In genomic region chr6:35148167-35148741, GRCh38 we compare ENCODE assay signal across 10 cellular contexts. TPM values are rescaled to one million over a fixed set of nuclear protein-coding genes. Genes with fewer than 3 reads are reported as not detected.
A peak's percentile ranks its signal among the peaks of the same experiment; 100 is the strongest.
DNase-seq lines count a peak whose midpoint lies in the region; ATAC-seq and TF ChIP-seq lines count a peak whose summit lies in the region.
"Had no signal": no experiment of that assay in that cellular context is flagged by ENCODE, and none has a peak within 500 bp of the region (broad histone marks: within the 10 kb centered on the region; RNA-seq: fewer than 3 reads in every experiment).

No MANE protein-coding gene starts in this region.

- no peaks in the 10 kb centered on the region for H3K36me3 Mint-ChIP-seq in activated CD4-positive, alpha-beta T cell treated with anti-CD3 and anti-CD28 coated beads, Interleukin-2, amount 10 ng/mL, durations not matched to agents 24 days and 14 days (ENCODE audit: low read depth)
- no peaks in the 10 kb centered on the region for H3K36me3 Mint-ChIP-seq in activated CD8-positive, alpha-beta T cell treated with anti-CD3 and anti-CD28 coated beads for 36 hours (ENCODE audit: low read depth)

- CTCF ChIA-PET in activated CD8-positive, alpha-beta T cell treated with anti-CD3 and anti-CD28 coated beads for 36 hours (lab: Charles Lee): interaction anchor here (1.1 to 7.5 kb wide), 11 partner anchors 8 to 161 kb away, joined by 3 to 104 read pairs (median 6); no protein-coding TSS in a partner anchor
- CTCF ChIA-PET in PC-9 (lab: Charles Lee): interaction anchor here (0.5 kb wide), 1 partner anchor 8 kb away, joined by 3 read pairs; no protein-coding TSS in a partner anchor

- H3K4me1 Mint-ChIP-seq in activated CD4-positive, alpha-beta T cell treated with anti-CD3 and anti-CD28 coated beads, Interleukin-2, amount 10 ng/mL, durations not matched to agents 24 days and 14 days: peaks cover 27% of the 10 kb centered on the region
- H3K4me1 Mint-ChIP-seq in activated CD8-positive, alpha-beta T cell treated with anti-CD3 and anti-CD28 coated beads for 36 hours (ENCODE audit: low read depth): peaks cover 19% of the 10 kb centered on the region
- H3K4me1 Mint-ChIP-seq: B cell had no signal

- no peaks in the 10 kb centered on the region for H3K79me2 ChIP-seq in PC-9 (ENCODE audit: low read depth)

- peak overlapping the region; percentile 20 for H3K4me3 Mint-ChIP-seq in activated CD4-positive, alpha-beta T cell treated with anti-CD3 and anti-CD28 coated beads, Interleukin-2, amount 10 ng/mL, durations not matched to agents 24 days and 14 days
- no peak overlapping the region for H3K4me3 Mint-ChIP-seq in activated CD8-positive, alpha-beta T cell treated with anti-CD3 and anti-CD28 coated beads for 36 hours
- H3K4me3 Mint-ChIP-seq: B cell had no signal

- peak; percentile 97 for ATAC-seq in activated CD8-positive, alpha-beta T cell treated with anti-CD3 and anti-CD28 coated beads for 36 hours
- peak; percentile 94 for ATAC-seq in stimulated activated naive CD8-positive, alpha-beta T cell treated with anti-CD3 and anti-CD28 coated beads, Interleukin-15, Interleukin-2, amounts not matched to agents 100 U/mL and 50 U/mL, for 24 hours
- ATAC-seq in HG03432 (IDR thresholded peaks at IDR 0.05; ENCODE audit: unreplicated experiment): no peak

- no peak overlapping the region for H3K4me2 ChIP-seq in PC-9

- no peak overlapping the region for H3K4me3 ChIP-seq in PC-9
- H3K4me3 ChIP-seq: lower lobe of right lung had no signal

- H3K4me1 ChIP-seq in PC-9 (replicated peaks; ENCODE audit: insufficient read depth): peaks cover 3% of the 10 kb centered on the region; the same call in 1 of the 2 replicates

- no peaks in the 10 kb centered on the region for H3K9me3 ChIP-seq in PC-9 (ENCODE audit: insufficient read depth, low read depth)
- H3K9me3 ChIP-seq: lower lobe of right lung had no signal

- H3K9me3 Mint-ChIP-seq in activated CD4-positive, alpha-beta T cell treated with anti-CD3 and anti-CD28 coated beads, Interleukin-2, amount 10 ng/mL, durations not matched to agents 24 days and 14 days: no peaks in the 10 kb centered on the region
- H3K9me3 Mint-ChIP-seq in activated CD8-positive, alpha-beta T cell treated with anti-CD3 and anti-CD28 coated beads for 36 hours: no peaks in the 10 kb centered on the region

- no peaks in the 10 kb centered on the region for H3K9me2 ChIP-seq in PC-9 (ENCODE audit: insufficient read depth)

- H3F3A ChIP-seq in PC-9 (ENCODE audit: insufficient read depth, low read depth): peaks cover 10% of the 10 kb centered on the region; the same call in 1 of the 2 replicates

- no peak overlapping the region for H2AFZ ChIP-seq in PC-9

- peak; percentile 79 for DNase-seq in activated CD4-positive, alpha-beta T cell treated with anti-CD3 and anti-CD28 coated beads, Interleukin-2, amount 10 ng/mL, durations not matched to agents 24 days and 14 days
- no peak for DNase-seq in activated CD4-positive, alpha-beta T cell treated with anti-CD3 and anti-CD28 coated beads, Interleukin-2, amount 50 U/mL, for 1 hour
- DNase-seq in activated CD8-positive, alpha-beta T cell treated with anti-CD3 and anti-CD28 coated beads for 36 hours: peak; percentile 77
- DNase-seq in iPS DF 4.7 (ENCODE audit: extremely low read depth, low spot score) (peak; percentile 90), PC-9 (no peak), dedifferentiated amniotic fluid mesenchymal stem cell (ENCODE audit: extremely low spot score) (no peak)
- DNase-seq in stimulated activated naive CD8-positive, alpha-beta T cell treated with anti-CD3 and anti-CD28 coated beads, Interleukin-15, Interleukin-2, amounts not matched to agents 100 U/mL and 50 U/mL, for 24 hours: peak; percentile 30
- DNase-seq: lower lobe of right lung had no signal

- peaks cover 1% of the 10 kb centered on the region for H3K27me3 Mint-ChIP-seq in activated CD4-positive, alpha-beta T cell treated with anti-CD3 and anti-CD28 coated beads, Interleukin-2, amount 10 ng/mL, durations not matched to agents 24 days and 14 days
- H3K27me3 Mint-ChIP-seq in activated CD8-positive, alpha-beta T cell treated with anti-CD3 and anti-CD28 coated beads for 36 hours: peaks cover 1% of the 10 kb centered on the region

- no peak overlapping the region for H3K27ac ChIP-seq in PC-9
- H3K27ac ChIP-seq: lower lobe of right lung had no signal

- POLR2A ChIA-PET in activated CD8-positive, alpha-beta T cell treated with anti-CD3 and anti-CD28 coated beads for 36 hours (lab: Charles Lee): interaction anchor here (0.6 to 1.4 kb wide), 3 partner anchors 19 to 93 kb away, joined by 3 to 5 read pairs (median 3); no protein-coding TSS in a partner anchor
- POLR2A ChIA-PET in PC-9 (lab: Charles Lee; ENCODE audit: unreplicated experiment): interaction anchor here (0.5 kb wide), 1 partner anchor 141 kb away, joined by 5 read pairs; no protein-coding TSS in a partner anchor

- BruUV-seq in PC-9 (replicated peaks; lab: Mats Ljungman, UMichigan): no TSS peak

- no peaks in the 10 kb centered on the region for H4K20me1 ChIP-seq in PC-9 (ENCODE audit: insufficient read depth)

- intact Hi-C loops in activated CD4-positive, alpha-beta T cell treated with anti-CD3 and anti-CD28 coated beads, Interleukin-2, amount 10 ng/mL, durations not matched to agents 24 days and 14 days (cut with micrococcal nuclease): loop anchor here (1.0 to 2.0 kb wide), 2 partner anchors 17 to 93 kb away; no protein-coding TSS in a partner anchor
- intact Hi-C loops in activated CD8-positive, alpha-beta T cell treated with anti-CD3 and anti-CD28 coated beads for 36 hours (cut with micrococcal nuclease): loop anchor here (5.0 kb wide), 1 partner anchor 54 kb away; no protein-coding TSS in a partner anchor
- intact Hi-C loops in PC-9 (cut with micrococcal nuclease; ENCODE audit: unreplicated experiment): loop anchor here (10.0 kb wide), 3 partner anchors 273 to 683 kb away; partner anchors contain the start of gene PACSIN1

- TF ChIP-seq CTCF in activated CD8-positive, alpha-beta T cell treated with anti-CD3 and anti-CD28 coated beads for 36 hours (IDR thresholded peaks at IDR 0.05): no peak
- no peak for TF ChIP-seq CTCF in PC-9 (conservative IDR thresholded peaks at IDR 0.05)

- no peaks in the 10 kb centered on the region for H3K27me3 ChIP-seq in PC-9 (ENCODE audit: insufficient read depth, low read depth)

- no peaks in the 10 kb centered on the region for H3K36me3 ChIP-seq in PC-9 (ENCODE audit: low read depth)
- H3K36me3 ChIP-seq: lower lobe of right lung had no signal

- peak overlapping the region; percentile 59 for H3K27ac Mint-ChIP-seq in activated CD4-positive, alpha-beta T cell treated with anti-CD3 and anti-CD28 coated beads, Interleukin-2, amount 10 ng/mL, durations not matched to agents 24 days and 14 days
- H3K27ac Mint-ChIP-seq in activated CD8-positive, alpha-beta T cell treated with anti-CD3 and anti-CD28 coated beads for 36 hours: no peak overlapping the region
- H3K27ac Mint-ChIP-seq: B cell had no signal

RNA-seq across cellular contexts. Expression of gene TCP11, which starts 7.1 kb away (rescaled TPM):
- total RNA-seq in activated CD4-positive, alpha-beta T cell treated with anti-CD3 and anti-CD28 coated beads, Interleukin-2, amount 10 ng/mL, durations not matched to agents 24 days and 14 days: not detected in 2 replicates
- not detected for total RNA-seq in activated CD8-positive, alpha-beta T cell treated with anti-CD3 and anti-CD28 coated beads for 36 hours
- not detected in 2 replicates for total RNA-seq in PC-9 (2021)
- total RNA-seq: B cell, lower lobe of right lung had no signal

Comparison
In these comparisons a context has a peak if more than half of its experiments do, and no peak if none do; other contexts are left out.
1. DNase-seq: peak in activated CD4-positive, alpha-beta T cell treated with anti-CD3 and anti-CD28 coated beads, Interleukin-2, amount 10 ng/mL, durations not matched to agents 24 days and 14 days (single experiment), activated CD8-positive, alpha-beta T cell treated with anti-CD3 and anti-CD28 coated beads for 36 hours (single experiment), iPS DF 4.7 (single experiment) and stimulated activated naive CD8-positive, alpha-beta T cell treated with anti-CD3 and anti-CD28 coated beads, Interleukin-15, Interleukin-2, amounts not matched to agents 100 U/mL and 50 U/mL, for 24 hours (single experiment); none in activated CD4-positive, alpha-beta T cell treated with anti-CD3 and anti-CD28 coated beads, Interleukin-2, amount 50 U/mL, for 1 hour (single experiment), PC-9 (0 of 2) and dedifferentiated amniotic fluid mesenchymal stem cell (single experiment).